In the genomic region with DNA sequence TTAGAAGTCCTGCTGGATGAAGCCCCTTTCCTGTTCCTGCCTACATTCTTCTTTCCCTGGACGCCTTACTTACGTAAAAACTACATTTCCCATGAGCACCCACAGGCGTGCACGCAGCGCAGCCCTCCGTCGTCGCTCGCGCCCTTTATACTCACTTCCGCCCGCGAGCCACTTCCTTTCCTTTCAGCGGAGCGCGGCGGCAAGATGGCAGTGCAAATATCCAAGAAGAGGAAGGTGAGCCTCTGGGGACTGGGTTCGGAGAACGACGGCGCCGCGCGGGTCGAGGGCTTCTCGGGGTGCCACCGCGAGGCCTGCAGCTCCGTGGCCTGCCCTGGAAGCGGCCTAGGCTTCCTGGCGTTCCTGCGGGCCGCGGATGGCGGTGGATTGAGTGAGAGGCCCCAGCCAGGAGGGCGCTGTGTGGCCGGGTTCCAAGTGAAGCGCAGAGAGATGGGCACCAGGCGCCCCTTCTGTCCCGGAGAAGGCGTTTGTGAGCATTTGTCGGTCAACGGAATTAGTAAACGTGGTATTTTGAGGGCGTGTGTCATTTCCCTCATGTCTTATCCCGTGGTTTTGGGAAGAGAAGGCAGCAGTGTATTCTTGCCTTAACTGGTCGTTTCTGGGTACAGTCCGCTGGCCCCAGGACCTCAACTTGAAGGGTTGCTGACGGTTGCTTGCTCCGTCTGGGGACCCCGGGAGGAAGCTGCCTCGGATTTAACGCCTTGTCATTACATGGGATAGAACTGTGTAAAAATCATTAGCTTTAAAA, we compare ENCODE assay signal across 8 cellular contexts. TPM values are rescaled to one million over a fixed set of nuclear protein-coding genes. Genes with fewer than 3 reads are reported as not detected.
A peak's percentile ranks its signal among the peaks of the same experiment; 100 is the strongest.
DNase-seq lines count a peak whose midpoint lies in the region; ATAC-seq and TF ChIP-seq lines count a peak whose summit lies in the region.

A gene (plus strand): TSS at position 175 of the 766 bp plus-strand sequence. CDS start 30 bp downstream, at position 205.

- H3K4me1 ChIP-seq in liver (ENCODE audit: control insufficient read depth in 4 of 4, insufficient read depth in 4 of 4, low read length in 3 of 4) = peaks cover 0 to 14% (median 4%) of the 10 kb centered on the region in 4 donors

- peak; percentile 94 for ATAC-seq in HG03460 (IDR thresholded peaks at IDR 0.05; ENCODE audit: unreplicated experiment)

- H3K9me3 ChIP-seq in liver (ENCODE audit: control insufficient read depth in 4 of 4, low read length in 3 of 4) = no peaks in the 10 kb centered on the region

- TF ChIP-seq RAD21 in liver (IDR thresholded peaks at IDR 0.05) = peak in 1 of 2 donors; percentile 10

- peaks cover 0 to 33% (median 32%) of the 10 kb centered on the region in 4 donors for H3K36me3 ChIP-seq in liver (ENCODE audit: control insufficient read depth in 4 of 4, insufficient read depth in 3 of 4, low read depth in 1 of 4, low read length in 3 of 4)

- H3K27me3 ChIP-seq in liver (ENCODE audit: control insufficient read depth in 4 of 4, insufficient read depth in 4 of 4, low read length in 3 of 4) = no peaks in the 10 kb centered on the region

- DNase-seq in C1 segment of cervical spinal cord (lab: John Stamatoyannopoulos, UW) = peak; percentile 45 to 92 (median 82)
- DNase-seq in GM19240 (ENCODE audit: insufficient read length, low spot score) = peak; percentile 90
- DNase-seq in NCI-H526 treated with DMSO at 0.1 percent for 48 hours (lab: John Stamatoyannopoulos, UW) = peak; percentile 90
- DNase-seq in activated CD4-positive, alpha-beta T cell treated with anti-CD3 and anti-CD28 coated beads, Interleukin-2, amount 50 U/mL, for 1 hour = peak; percentile 85
- peak; percentile 95 for DNase-seq in dermis blood vessel endothelial cell
- DNase-seq in stimulated activated CD4-positive, alpha-beta T cell treated with anti-CD3 and anti-CD28 coated beads, Interleukin-4, amount 100 ng/mL, for 24 hours = peak; percentile 89

- WGBS in liver = under 1% methylated on average over 53 of the region's 53 CpGs

- H3K4me3 ChIP-seq in liver (ENCODE audit: low read depth in 1 of 3, low read length in 3 of 3) = peak within 1 kb of the TSS; percentile 69 to 98 (median 98)

- peak within 1 kb of the TSS; percentile 95 to 99 for H3K9ac ChIP-seq in liver (ENCODE audit: low read depth in 1 of 2, low read length in 2 of 2)

- no peak for TF ChIP-seq CTCF in liver (IDR thresholded peaks at IDR 0.05; ENCODE audit: low read depth, low read length, missing input control)

- H3K27ac ChIP-seq in liver (ENCODE audit: low read depth in 1 of 2, low read length in 2 of 2) = peak within 1 kb of the TSS; percentile 89 to 95

TF ChIP-seq in liver, 16 proteins besides CTCF, POLR2A, EP300 and RAD21:
- peak in 1 of 2 donors; percentile 27 for TF ChIP-seq RXRA (IDR thresholded peaks at IDR 0.05)
- TF ChIP-seq YY1 (IDR thresholded peaks at IDR 0.05) = peak; percentile 98
- TF ChIP-seq FOXA2 (IDR thresholded peaks at IDR 0.05) = peak; percentile 11
- TF ChIP-seq, protein P1, sequence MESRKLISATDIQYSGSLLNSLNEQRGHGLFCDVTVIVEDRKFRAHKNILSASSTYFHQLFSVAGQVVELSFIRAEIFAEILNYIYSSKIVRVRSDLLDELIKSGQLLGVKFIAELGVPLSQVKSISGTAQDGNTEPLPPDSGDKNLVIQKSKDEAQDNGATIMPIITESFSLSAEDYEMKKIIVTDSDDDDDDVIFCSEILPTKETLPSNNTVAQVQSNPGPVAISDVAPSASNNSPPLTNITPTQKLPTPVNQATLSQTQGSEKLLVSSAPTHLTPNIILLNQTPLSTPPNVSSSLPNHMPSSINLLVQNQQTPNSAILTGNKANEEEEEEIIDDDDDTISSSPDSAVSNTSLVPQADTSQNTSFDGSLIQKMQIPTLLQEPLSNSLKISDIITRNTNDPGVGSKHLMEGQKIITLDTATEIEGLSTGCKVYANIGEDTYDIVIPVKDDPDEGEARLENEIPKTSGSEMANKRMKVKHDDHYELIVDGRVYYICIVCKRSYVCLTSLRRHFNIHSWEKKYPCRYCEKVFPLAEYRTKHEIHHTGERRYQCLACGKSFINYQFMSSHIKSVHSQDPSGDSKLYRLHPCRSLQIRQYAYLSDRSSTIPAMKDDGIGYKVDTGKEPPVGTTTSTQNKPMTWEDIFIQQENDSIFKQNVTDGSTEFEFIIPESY (IDR thresholded peaks at IDR 0.05) = peak; percentile 60
- TF ChIP-seq, protein P2, sequence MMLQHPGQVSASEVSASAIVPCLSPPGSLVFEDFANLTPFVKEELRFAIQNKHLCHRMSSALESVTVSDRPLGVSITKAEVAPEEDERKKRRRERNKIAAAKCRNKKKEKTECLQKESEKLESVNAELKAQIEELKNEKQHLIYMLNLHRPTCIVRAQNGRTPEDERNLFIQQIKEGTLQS (IDR thresholded peaks at IDR 0.05) = no peak
- TF ChIP-seq JUND (IDR thresholded peaks at IDR 0.05) = no peak
- TF ChIP-seq SP1 (IDR thresholded peaks at IDR 0.05) = peak; percentile 52
- no peak for TF ChIP-seq EGR1 (IDR thresholded peaks at IDR 0.05; ENCODE audit: low read depth in 2 of 2)
- no peak for TF ChIP-seq NR2F2 (IDR thresholded peaks at IDR 0.05)
- no peak for TF ChIP-seq HNF4G (IDR thresholded peaks at IDR 0.05)
- peak; percentile 84 to 96 for TF ChIP-seq GABPA (IDR thresholded peaks at IDR 0.05 in 1 of 2, conservative IDR thresholded peaks at IDR 0.05 in 1 of 2)
- peak; percentile 22 for TF ChIP-seq FOXA1 (IDR thresholded peaks at IDR 0.05)
- no peak for TF ChIP-seq HNF4A (conservative IDR thresholded peaks at IDR 0.05)
- TF ChIP-seq, protein P3, sequence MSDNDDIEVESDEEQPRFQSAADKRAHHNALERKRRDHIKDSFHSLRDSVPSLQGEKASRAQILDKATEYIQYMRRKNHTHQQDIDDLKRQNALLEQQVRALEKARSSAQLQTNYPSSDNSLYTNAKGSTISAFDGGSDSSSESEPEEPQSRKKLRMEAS (IDR thresholded peaks at IDR 0.05) = peak; percentile 73
- peak; percentile 99 for TF ChIP-seq TAF1 (conservative IDR thresholded peaks at IDR 0.05)
- TF ChIP-seq, protein P4, sequence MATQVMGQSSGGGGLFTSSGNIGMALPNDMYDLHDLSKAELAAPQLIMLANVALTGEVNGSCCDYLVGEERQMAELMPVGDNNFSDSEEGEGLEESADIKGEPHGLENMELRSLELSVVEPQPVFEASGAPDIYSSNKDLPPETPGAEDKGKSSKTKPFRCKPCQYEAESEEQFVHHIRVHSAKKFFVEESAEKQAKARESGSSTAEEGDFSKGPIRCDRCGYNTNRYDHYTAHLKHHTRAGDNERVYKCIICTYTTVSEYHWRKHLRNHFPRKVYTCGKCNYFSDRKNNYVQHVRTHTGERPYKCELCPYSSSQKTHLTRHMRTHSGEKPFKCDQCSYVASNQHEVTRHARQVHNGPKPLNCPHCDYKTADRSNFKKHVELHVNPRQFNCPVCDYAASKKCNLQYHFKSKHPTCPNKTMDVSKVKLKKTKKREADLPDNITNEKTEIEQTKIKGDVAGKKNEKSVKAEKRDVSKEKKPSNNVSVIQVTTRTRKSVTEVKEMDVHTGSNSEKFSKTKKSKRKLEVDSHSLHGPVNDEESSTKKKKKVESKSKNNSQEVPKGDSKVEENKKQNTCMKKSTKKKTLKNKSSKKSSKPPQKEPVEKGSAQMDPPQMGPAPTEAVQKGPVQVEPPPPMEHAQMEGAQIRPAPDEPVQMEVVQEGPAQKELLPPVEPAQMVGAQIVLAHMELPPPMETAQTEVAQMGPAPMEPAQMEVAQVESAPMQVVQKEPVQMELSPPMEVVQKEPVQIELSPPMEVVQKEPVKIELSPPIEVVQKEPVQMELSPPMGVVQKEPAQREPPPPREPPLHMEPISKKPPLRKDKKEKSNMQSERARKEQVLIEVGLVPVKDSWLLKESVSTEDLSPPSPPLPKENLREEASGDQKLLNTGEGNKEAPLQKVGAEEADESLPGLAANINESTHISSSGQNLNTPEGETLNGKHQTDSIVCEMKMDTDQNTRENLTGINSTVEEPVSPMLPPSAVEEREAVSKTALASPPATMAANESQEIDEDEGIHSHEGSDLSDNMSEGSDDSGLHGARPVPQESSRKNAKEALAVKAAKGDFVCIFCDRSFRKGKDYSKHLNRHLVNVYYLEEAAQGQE (IDR thresholded peaks at IDR 0.05) = peak; percentile 96

RNA-seq across cellular contexts. Expression of the gene that starts here (rescaled TPM):
- total RNA-seq in dermis blood vessel endothelial cell = 2,018 and 2,797 TPM in 2 replicates
- 1,000 to 10,000 TPM in 1 of 2 donors, 100 to 1,000 TPM in 1; 289 to 1,115 TPM for total RNA-seq in liver
- polyA plus RNA-seq in liver = 100 to 1,000 TPM; 365 to 620 TPM

Comparison
In these comparisons a context has a peak if more than half of its experiments do, and no peak if none do; other contexts are left out.
1. Peak in every context shown above with its lines: DNase-seq, ATAC-seq, H3K4me3 ChIP-seq and H3K27ac ChIP-seq.